ENCODE assay signal across 18 cellular contexts in genomic region chr2:145653553-145653952, GRCh38.
DNase-seq lines count a peak whose midpoint lies in the region; ATAC-seq and TF ChIP-seq lines count a peak whose summit lies in the region.
"Had no signal": no experiment of that assay in that cellular context is flagged by ENCODE, and none has a peak within 500 bp of the region (broad histone marks: within the 10 kb centered on the region; RNA-seq: fewer than 3 reads in every experiment).

No MANE protein-coding gene starts in this region.

- peak overlapping the region; percentile 11 for H3K4me2 ChIP-seq in mammary epithelial cell (ENCODE audit: insufficient read depth, low read depth, low read length)

- H3K4me3 ChIP-seq in ACC112 (ENCODE audit: low read depth, low read length), result no peak overlapping the region
- peak overlapping the region in 1 of 3 experiments; percentile 20 for H3K4me3 ChIP-seq in mammary epithelial cell (replicated peaks in 1 of 3; ENCODE audit: insufficient read depth in 1 of 3, low read depth in 2 of 3, low read length in 3 of 3)

- H3K9ac ChIP-seq in mammary epithelial cell (ENCODE audit: insufficient read depth, low read length), result no peak overlapping the region

- no peaks in the 10 kb centered on the region for H4K20me1 ChIP-seq in mammary epithelial cell (ENCODE audit: insufficient read depth, low read length)

- no peaks in the 10 kb centered on the region for H3K36me3 ChIP-seq in ACC112 (ENCODE audit: insufficient read depth, low read length)
- no peaks in the 10 kb centered on the region for H3K36me3 ChIP-seq in mammary epithelial cell (ENCODE audit: insufficient read depth, low read length)

- DNase-seq in HCEC 1CT (peak; percentile 46), mammary epithelial cell (peak; percentile 37), foreskin keratinocyte (peak in 1 of 2 donors; percentile 2), NCI-H345 (lab: John Stamatoyannopoulos, UW) (no peak), nucleus accumbens (lab: John Stamatoyannopoulos, UW) (no peak), SW 1271 (lab: John Stamatoyannopoulos, UW) (no peak)
- DNase-seq: DND-41; KBM-7; NCI-H1417 treated with DMSO at 0.1 percent for 48 hours; NCI-H1930; NCI-H510A; NCI-H748 treated with DMSO at 0.1 percent for 48 hours; NK-92 treated with Interleukin-12 subunit alpha and Interleukin-12 subunit beta, amount 100 ng/mL, for 24 hours; OCI-M1; SHP77 treated with DMSO at 0.1 percent for 48 hours had no signal

- in situ Hi-C loops in mammary epithelial cell (cut with MboI; ENCODE audit: low sequenced_read_pairs in 2 of 2), result no loop called here

- intact Hi-C loops in mammary epithelial cell (cut with micrococcal nuclease), result loop anchor here (5.0 kb wide), 1 partner anchor 34 kb away; no protein-coding TSS in a partner anchor

- H3K9me3 ChIP-seq in mammary epithelial cell (replicated peaks; ENCODE audit: insufficient read depth, low read length), result no peaks in the 10 kb centered on the region

- no peaks in the 10 kb centered on the region for H3K79me2 ChIP-seq in ACC112 (ENCODE audit: control insufficient read depth, insufficient read depth, low read length, unreplicated experiment)
- H3K79me2 ChIP-seq in mammary epithelial cell (ENCODE audit: insufficient read depth, low read length), result no peaks in the 10 kb centered on the region

- H3K4me1 ChIP-seq in ACC112 (ENCODE audit: control insufficient read depth, insufficient read depth, low read length, unreplicated experiment) (peaks cover 25% of the 10 kb centered on the region), mammary epithelial cell (ENCODE audit: insufficient read depth, low read length) (peaks cover 13% of the 10 kb centered on the region), foreskin keratinocyte (no peaks in the 10 kb centered on the region)

- dilution Hi-C loops in mammary epithelial cell (cut with HindIII; ENCODE audit: low sequenced_read_pairs), result no loop called here

- CTCF ChIA-PET in mammary epithelial cell (lab: Charles Lee; ENCODE audit: low non-redundant PET), result no interaction called here

- no peak overlapping the region for H2AFZ ChIP-seq in ACC112 (ENCODE audit: low read length, unreplicated experiment)
- H2AFZ ChIP-seq in mammary epithelial cell (ENCODE audit: low read depth, low read length), result no peak overlapping the region

- H3K27ac ChIP-seq in ACC112 (ENCODE audit: low read depth, low read length), result peak overlapping the region; percentile 73
- H3K27ac ChIP-seq in mammary epithelial cell (ENCODE audit: insufficient read depth, low read depth, low read length), result peak overlapping the region; percentile 44
- peak overlapping the region; percentile 1 for H3K27ac ChIP-seq in foreskin keratinocyte

- TSS peak; percentile 48 for BruUV-seq in mammary epithelial cell (replicated peaks; lab: Mats Ljungman, UMichigan)

- H3K27me3 ChIP-seq in ACC112 (ENCODE audit: insufficient read depth, low read length), result no peaks in the 10 kb centered on the region
- H3K27me3 ChIP-seq in mammary epithelial cell (ENCODE audit: insufficient read depth, low read length), result no peaks in the 10 kb centered on the region
- H3K27me3 ChIP-seq in foreskin keratinocyte, result no peaks in the 10 kb centered on the region

- ATAC-seq in foreskin keratinocyte (peak; percentile 29), GM19455 (IDR thresholded peaks at IDR 0.05; ENCODE audit: unreplicated experiment) (no peak)
- ATAC-seq: HCT116 had no signal

- TF ChIP-seq CTCF in mammary epithelial cell (conservative IDR thresholded peaks at IDR 0.05 in 1 of 2, IDR thresholded peaks at IDR 0.05 in 1 of 2; ENCODE audit: extremely low read depth in 1 of 2, insufficient read depth in 1 of 2, low read depth in 1 of 2, low read length in 2 of 2) (no peak), foreskin keratinocyte (conservative IDR thresholded peaks at IDR 0.05) (no peak)

Comparison
In these comparisons a context has a peak if more than half of its experiments do, and no peak if none do; other contexts are left out.
1. H3K27ac ChIP-seq: peak in every context shown above with its lines; median percentile 73 in ACC112; 44 in mammary epithelial cell; 1 in foreskin keratinocyte.
2. DNase-seq: peak in HCEC 1CT (single experiment) and mammary epithelial cell (single experiment); none in NCI-H345 (single experiment), nucleus accumbens (0 of 56) and SW 1271 (0 of 2).